Comparison of ENCODE assay signal across 31 cellular contexts in genomic region chr10:130167707-130168106, GRCh38.
"Had no signal": no experiment of that assay in that cellular context is flagged by ENCODE, and none has a peak within 500 bp of the region (broad histone marks: within the 10 kb centered on the region; RNA-seq: fewer than 3 reads in every experiment).

No MANE protein-coding gene starts in this region.

- ATAC-seq: activated T-cell treated with anti-CD3 and anti-CD28 coated beads, Interleukin-2, amount 50 U/mL, for 4 hours; activated T-cell treated with anti-CD3 and anti-CD28 coated beads, Interleukin-2, amount 50 U/mL, for 72 hours; activated T-helper 17 cell treated with anti-CD3 and anti-CD28 coated beads, Interleukin-2, amount 50 U/mL, for 72 hours; body of pancreas had no signal

- H3K27me3 Mint-ChIP-seq: activated B cell treated with CpG ODN at 0.5 μM for 24 hours; activated CD4-positive, alpha-beta memory T cell treated with anti-CD3 and anti-CD28 coated beads for 36 hours; activated CD4-positive, alpha-beta T cell treated with anti-CD3 and anti-CD28 coated beads, Interleukin-2, amount 10 ng/mL, durations not matched to agents 24 days and 14 days; activated CD8-positive, alpha-beta T cell treated with anti-CD3 and anti-CD28 coated beads for 36 hours; activated naive CD8-positive, alpha-beta T cell treated with anti-CD3 and anti-CD28 coated beads for 36 hours; activated T-helper 17 cell treated with anti-CD3 and anti-CD28 coated beads, Interleukin-2, amount 50 U/mL, for 72 hours had no signal

- H3K4me3 Mint-ChIP-seq: activated B cell treated with CpG ODN at 0.5 μM for 24 hours; activated CD4-positive, alpha-beta memory T cell treated with anti-CD3 and anti-CD28 coated beads for 36 hours; activated CD4-positive, alpha-beta T cell treated with anti-CD3 and anti-CD28 coated beads, Interleukin-2, amount 10 ng/mL, durations not matched to agents 24 days and 14 days; activated CD8-positive, alpha-beta T cell treated with anti-CD3 and anti-CD28 coated beads for 36 hours; activated naive CD4-positive, alpha-beta T cell treated with anti-CD3 and anti-CD28 coated beads for 36 hours; activated naive CD8-positive, alpha-beta T cell treated with anti-CD3 and anti-CD28 coated beads for 36 hours; activated T-cell treated with anti-CD3 and anti-CD28 coated beads, Interleukin-2, amount 50 U/mL, for 4 hours; activated T-cell treated with anti-CD3 and anti-CD28 coated beads, Interleukin-2, amount 50 U/mL, for 72 hours; activated T-helper 1 cell treated with anti-CD3 and anti-CD28 coated beads, Interleukin-12 subunit alpha, Interleukin-12 subunit beta, Interleukin-2, Interleukin-4 antibody, amounts not matched to agents 30 ng/mL and 10 ng/mL and 1 ng/mL, durations not matched to agents 14 hours and 24 hours and 36 hours; activated T-helper 17 cell treated with anti-CD3 and anti-CD28 coated beads, Interleukin-2, amount 50 U/mL, for 72 hours; T-helper 1 cell treated with Interleukin-12 subunit alpha and Interleukin-12 subunit beta and Interleukin-4 antibody, amounts not matched to agents 30 μg/mL and 1 μg/mL, for 36 hours; T-helper 2 cell treated with Interferon-gamma antibody and Interleukin-4, amounts not matched to agents 5 μg/mL and 100 μg/mL, for 36 hours had no signal

- DNase-seq: activated B cell treated with CpG ODN at 0.5 μM for 24 hours; activated CD4-positive, alpha-beta memory T cell treated with anti-CD3 and anti-CD28 coated beads for 36 hours; activated CD4-positive, alpha-beta T cell treated with anti-CD3 and anti-CD28 coated beads for 4 hours; activated CD4-positive, alpha-beta T cell treated with anti-CD3 and anti-CD28 coated beads, Interleukin-2, amount 10 ng/mL, durations not matched to agents 24 days and 14 days; activated CD4-positive, alpha-beta T cell treated with anti-CD3 and anti-CD28 coated beads, Interleukin-2, amount 50 U/mL, for 1 hour; activated CD4-positive, alpha-beta T cell treated with anti-CD3 and anti-CD28 coated beads, Interleukin-2, amount 50 U/mL, for 4 hours; activated CD4-positive, CD25-positive, alpha-beta regulatory T cell treated with anti-CD3 and anti-CD28 coated beads, Interleukin-2, amount 50 U/mL, for 72 hours; activated CD8-positive, alpha-beta memory T cell treated with anti-CD3 and anti-CD28 coated beads, Interleukin-2, amount 50 U/mL, for 4 hours; activated effector memory CD4-positive, alpha-beta T cell treated with anti-CD3 and anti-CD28 coated beads, Interleukin-2, amount 50 U/mL, for 16 hours; activated gamma-delta T cell treated with Interleukin-2 at 50 U/mL for 16 hours; activated naive CD4-positive, alpha-beta T cell; activated naive CD4-positive, alpha-beta T cell treated with anti-CD3 and anti-CD28 coated beads for 36 hours; activated naive CD4-positive, alpha-beta T cell treated with anti-CD3 and anti-CD28 coated beads, Interleukin-2, amount 50 U/mL, for 16 hours; activated naive CD8-positive, alpha-beta T cell treated with anti-CD3 and anti-CD28 coated beads for 36 hours; activated T-cell treated with anti-CD3 and anti-CD28 coated beads for 4 hours; activated T-cell treated with anti-CD3 and anti-CD28 coated beads, Interleukin-2, amount 50 U/mL, for 1 hour; activated T-cell treated with anti-CD3 and anti-CD28 coated beads, Interleukin-2, amount 50 U/mL, for 4 hours; activated T-cell treated with anti-CD3 and anti-CD28 coated beads, Interleukin-2, amount 50 U/mL, for 72 hours; adrenal gland; amniotic stem cell; aorta; body of pancreas; brain microvascular endothelial cell; central memory CD4-positive, alpha-beta T cell; T-helper 9 cell had no signal

- H3K9me3 Mint-ChIP-seq: activated B cell treated with CpG ODN at 0.5 μM for 24 hours; activated CD4-positive, alpha-beta memory T cell treated with anti-CD3 and anti-CD28 coated beads for 36 hours; activated CD4-positive, alpha-beta T cell treated with anti-CD3 and anti-CD28 coated beads, Interleukin-2, amount 10 ng/mL, durations not matched to agents 24 days and 14 days; activated CD8-positive, alpha-beta T cell treated with anti-CD3 and anti-CD28 coated beads for 36 hours; activated naive CD4-positive, alpha-beta T cell treated with anti-CD3 and anti-CD28 coated beads for 36 hours; activated naive CD4-positive, alpha-beta T cell treated with anti-CD3 and anti-CD28 coated beads, Interleukin-2, amount 50 U/mL, for 72 hours; activated T-cell treated with anti-CD3 and anti-CD28 coated beads, Interleukin-2, amount 50 U/mL, for 4 hours; activated T-cell treated with anti-CD3 and anti-CD28 coated beads, Interleukin-2, amount 50 U/mL, for 72 hours; activated T-helper 1 cell treated with anti-CD3 and anti-CD28 coated beads, Interleukin-12 subunit alpha, Interleukin-12 subunit beta, Interleukin-2, Interleukin-4 antibody, amounts not matched to agents 30 ng/mL and 10 ng/mL and 1 ng/mL, durations not matched to agents 14 hours and 24 hours and 36 hours; activated T-helper 17 cell treated with anti-CD3 and anti-CD28 coated beads, Interleukin-2, amount 50 U/mL, for 72 hours; T-helper 1 cell treated with Interleukin-12 subunit alpha and Interleukin-12 subunit beta and Interleukin-4 antibody, amounts not matched to agents 30 μg/mL and 1 μg/mL, for 36 hours; T-helper 2 cell treated with Interferon-gamma antibody and Interleukin-4, amounts not matched to agents 5 μg/mL and 100 μg/mL, for 36 hours had no signal

- H3K27ac Mint-ChIP-seq: activated B cell treated with CpG ODN at 0.5 μM for 24 hours; activated CD4-positive, alpha-beta memory T cell treated with anti-CD3 and anti-CD28 coated beads for 36 hours; activated CD4-positive, alpha-beta T cell treated with anti-CD3 and anti-CD28 coated beads, Interleukin-2, amount 10 ng/mL, durations not matched to agents 24 days and 14 days; activated CD8-positive, alpha-beta T cell treated with anti-CD3 and anti-CD28 coated beads for 36 hours; activated naive CD4-positive, alpha-beta T cell treated with anti-CD3 and anti-CD28 coated beads for 36 hours; activated naive CD4-positive, alpha-beta T cell treated with anti-CD3 and anti-CD28 coated beads, Interleukin-2, amount 50 U/mL, for 72 hours; activated naive CD8-positive, alpha-beta T cell treated with anti-CD3 and anti-CD28 coated beads for 36 hours; activated T-cell treated with anti-CD3 and anti-CD28 coated beads, Interleukin-2, amount 50 U/mL, for 72 hours; activated T-helper 1 cell treated with anti-CD3 and anti-CD28 coated beads, Interleukin-12 subunit alpha, Interleukin-12 subunit beta, Interleukin-2, Interleukin-4 antibody, amounts not matched to agents 30 ng/mL and 10 ng/mL and 1 ng/mL, durations not matched to agents 14 hours and 24 hours and 36 hours; activated T-helper 17 cell treated with anti-CD3 and anti-CD28 coated beads, Interleukin-2, amount 50 U/mL, for 72 hours; T-helper 1 cell treated with Interleukin-12 subunit alpha and Interleukin-12 subunit beta and Interleukin-4 antibody, amounts not matched to agents 30 μg/mL and 1 μg/mL, for 36 hours; T-helper 2 cell treated with Interferon-gamma antibody and Interleukin-4, amounts not matched to agents 5 μg/mL and 100 μg/mL, for 36 hours had no signal
